In genomic region chr11:72639475-72640375, GRCh38 we compare ENCODE assay signal across 18 cellular contexts. TPM values are rescaled to one million over a fixed set of nuclear protein-coding genes. Genes with fewer than 3 reads are reported as not detected.
DNase-seq lines count a peak whose midpoint lies in the region; ATAC-seq and TF ChIP-seq lines count a peak whose summit lies in the region.
"Had no signal": no experiment of that assay in that cellular context is flagged by ENCODE, and none has a peak within 500 bp of the region (broad histone marks: within the 10 kb centered on the region; RNA-seq: fewer than 3 reads in every experiment).

No MANE protein-coding gene starts in this region.

- no peak overlapping the region for H3K4me2 ChIP-seq in neuronal stem cell (ENCODE audit: insufficient read depth, low read length, poor library complexity, severe bottlenecking)

- no peak overlapping the region for H4K8ac ChIP-seq in neuronal stem cell (ENCODE audit: low read depth, low read length)

- no peak overlapping the region for H3K18ac ChIP-seq in neuronal stem cell (ENCODE audit: low read length)

- peak overlapping the region; percentile 61 for H3K23ac ChIP-seq in neuronal stem cell (ENCODE audit: low read depth, low read length, poor library complexity)

- H3K4me3 Mint-ChIP-seq in activated CD4-positive, alpha-beta memory T cell treated with anti-CD3 and anti-CD28 coated beads for 36 hours = no peak overlapping the region
- H3K4me3 Mint-ChIP-seq: activated CD4-positive, alpha-beta T cell treated with anti-CD3 and anti-CD28 coated beads for 36 hours; natural killer cell had no signal

- H3K4me1 ChIP-seq in heart left ventricle (peaks cover 5 to 75% (median 45%) of the 10 kb centered on the region in 12 donors), neuronal stem cell (ENCODE audit: control insufficient read depth in 2 of 2, insufficient read depth in 1 of 2, low read depth in 1 of 2, low read length in 2 of 2) (peaks cover 2 to 5% of the 10 kb centered on the region in 2 donors), urinary bladder (ENCODE audit: insufficient read depth) (no peaks in the 10 kb centered on the region)

- no peak overlapping the region for H3K27ac Mint-ChIP-seq in activated CD4-positive, alpha-beta memory T cell treated with anti-CD3 and anti-CD28 coated beads for 36 hours
- H3K27ac Mint-ChIP-seq: activated CD4-positive, alpha-beta T cell treated with anti-CD3 and anti-CD28 coated beads for 36 hours; activated naive CD4-positive, alpha-beta T cell treated with anti-CD3 and anti-CD28 coated beads, Interleukin-2, amount 50 U/mL, for 72 hours; CD14-positive monocyte; natural killer cell had no signal

- H3K79me1 ChIP-seq in neuronal stem cell (ENCODE audit: low read depth, low read length) = peaks cover 1% of the 10 kb centered on the region

- H3K27me3 ChIP-seq in heart left ventricle (peaks cover 0 to 29% (median 0%) of the 10 kb centered on the region in 9 donors), neuronal stem cell (ENCODE audit: control insufficient read depth in 3 of 3, insufficient read depth in 3 of 3, low read depth in 1 of 3, low read length in 3 of 3) (peaks cover 10 to 72% (median 36%) of the 10 kb centered on the region in 3 experiments)

- H3K36me3 Mint-ChIP-seq in activated CD4-positive, alpha-beta memory T cell treated with anti-CD3 and anti-CD28 coated beads for 36 hours = no peaks in the 10 kb centered on the region
- H3K36me3 Mint-ChIP-seq: activated naive CD4-positive, alpha-beta T cell treated with anti-CD3 and anti-CD28 coated beads, Interleukin-2, amount 50 U/mL, for 72 hours; CD14-positive monocyte; natural killer cell had no signal

- H2BK120ac ChIP-seq in neuronal stem cell (ENCODE audit: low read depth, low read length) = no peak overlapping the region

- H3K9me3 ChIP-seq in heart left ventricle (no peaks in the 10 kb centered on the region), neuronal stem cell (replicated peaks in 1 of 2; ENCODE audit: control insufficient read depth in 2 of 2, insufficient read depth in 1 of 2, low read depth in 1 of 2, low read length in 2 of 2) (peaks cover 0 to 3% of the 10 kb centered on the region in 2 donors)
- H3K9me3 ChIP-seq: colonic mucosa had no signal

- H2AFZ ChIP-seq in neuronal stem cell (ENCODE audit: low read length) = no peak overlapping the region

- peak overlapping the region; percentile 31 for H2AK5ac ChIP-seq in neuronal stem cell (ENCODE audit: low read depth, low read length)

- no peak overlapping the region for H3K14ac ChIP-seq in neuronal stem cell (ENCODE audit: low read length)

- H3K4me3 ChIP-seq in heart left ventricle = peak overlapping the region in 11 of 12 donors; percentile 12 to 88 (median 73)
- H3K4me3 ChIP-seq in neuronal stem cell (ENCODE audit: low read length in 2 of 2) = peak overlapping the region in 1 of 2 donors; percentile 58
- H3K4me3 ChIP-seq in urinary bladder (ENCODE audit: low read depth, low read length) = peak overlapping the region; percentile 13
- H3K4me3 ChIP-seq: colonic mucosa had no signal

- intact Hi-C loops in heart left ventricle (cut with DNase I) = loop anchor here in 5 of 10 donors (2.0 to 10.0 kb wide), 3 partner anchors 41 to 167 kb away; no protein-coding TSS in a partner anchor
- intact Hi-C loops in activated CD4-positive, alpha-beta memory T cell treated with anti-CD3 and anti-CD28 coated beads for 36 hours (cut with micrococcal nuclease) = no loop called here

- peak overlapping the region; percentile 13 for H3K9ac ChIP-seq in neuronal stem cell (ENCODE audit: low read depth, low read length, poor library complexity)

- no peak overlapping the region for H2BK5ac ChIP-seq in neuronal stem cell (ENCODE audit: low read length)

- CTCF ChIA-PET in activated CD4-positive, alpha-beta memory T cell treated with anti-CD3 and anti-CD28 coated beads for 36 hours (lab: Charles Lee) = interaction anchor here (1.1 to 1.9 kb wide), 2 partner anchors 50 to 52 kb away, joined by 3 to 6 read pairs; no protein-coding TSS in a partner anchor

- peaks cover 2% of the 10 kb centered on the region for H3K4me1 Mint-ChIP-seq in activated CD4-positive, alpha-beta memory T cell treated with anti-CD3 and anti-CD28 coated beads for 36 hours (ENCODE audit: low read depth)
- H3K4me1 Mint-ChIP-seq: activated CD4-positive, alpha-beta T cell treated with anti-CD3 and anti-CD28 coated beads for 36 hours had no signal

- peak in 1 of 12 donors; percentile 8 for TF ChIP-seq CTCF in heart left ventricle (IDR thresholded peaks at IDR 0.05)

- no peak overlapping the region for H3K4ac ChIP-seq in neuronal stem cell (ENCODE audit: low read length)

- ATAC-seq in heart left ventricle = peak; percentile 28 to 75 (median 40)
- ATAC-seq in GM18870 (IDR thresholded peaks at IDR 0.05; ENCODE audit: unreplicated experiment) = no peak
- ATAC-seq in GM19397 (IDR thresholded peaks at IDR 0.05; ENCODE audit: unreplicated experiment) = no peak
- ATAC-seq: activated CD4-positive, alpha-beta T cell treated with anti-CD3 and anti-CD28 coated beads for 36 hours; activated naive CD4-positive, alpha-beta T cell treated with anti-CD3 and anti-CD28 coated beads, Interleukin-2, amount 50 U/mL, for 72 hours; HCT116; natural killer cell had no signal

- H3K9me3 Mint-ChIP-seq in activated CD4-positive, alpha-beta memory T cell treated with anti-CD3 and anti-CD28 coated beads for 36 hours = no peaks in the 10 kb centered on the region
- H3K9me3 Mint-ChIP-seq: activated naive CD4-positive, alpha-beta T cell treated with anti-CD3 and anti-CD28 coated beads, Interleukin-2, amount 50 U/mL, for 72 hours; natural killer cell had no signal

- peaks cover 8% of the 10 kb centered on the region for H3K27me3 Mint-ChIP-seq in activated CD4-positive, alpha-beta memory T cell treated with anti-CD3 and anti-CD28 coated beads for 36 hours

- WGBS in heart left ventricle, 4 donors = 66 to 85% (median 71%) methylated on average over 23 of the region's 23 CpGs
- 100% methylated on average over 2 of the region's 23 CpGs; no CpG with 5 or more reads in 1 of the 2 donors for WGBS in neuronal stem cell (ENCODE audit: extremely low coverage in 2 of 2, insufficient read length in 2 of 2, insufficient replicate concordance in 1 of 2), 2 donors
- 78% methylated on average over 23 of the region's 23 CpGs for WGBS in urinary bladder

- no peaks in the 10 kb centered on the region for H3K36me3 ChIP-seq in heart left ventricle
- H3K36me3 ChIP-seq in neuronal stem cell (replicated peaks in 1 of 2; ENCODE audit: control insufficient read depth in 2 of 2, insufficient read depth in 2 of 2, low read length in 2 of 2) = no peaks in the 10 kb centered on the region
- no peaks in the 10 kb centered on the region for H3K36me3 ChIP-seq in urinary bladder (ENCODE audit: insufficient read depth)
- H3K36me3 ChIP-seq: colonic mucosa had no signal

- peak overlapping the region; percentile 58 for H3K27ac ChIP-seq in caudate nucleus (ENCODE audit: low read depth, low read length)
- peak overlapping the region; percentile 15 to 89 (median 60) for H3K27ac ChIP-seq in heart left ventricle
- no peak overlapping the region for H3K27ac ChIP-seq in neuronal stem cell (replicated peaks; ENCODE audit: low read length)
- no peak overlapping the region for H3K27ac ChIP-seq in urinary bladder (ENCODE audit: low read depth)
- H3K27ac ChIP-seq: colonic mucosa had no signal

- peak overlapping the region; percentile 10 for H2BK12ac ChIP-seq in neuronal stem cell (ENCODE audit: low read length)

- POLR2A ChIA-PET in activated CD4-positive, alpha-beta memory T cell treated with anti-CD3 and anti-CD28 coated beads for 36 hours (lab: Charles Lee) = no interaction called here

- TF ChIP-seq POLR2A in heart left ventricle (IDR thresholded peaks at IDR 0.05) = peak in 1 of 2 donors; percentile 9

- no peak overlapping the region for H2BK15ac ChIP-seq in neuronal stem cell (ENCODE audit: low read length)

- H4K91ac ChIP-seq in neuronal stem cell (ENCODE audit: low read depth, low read length, poor library complexity) = no peak overlapping the region

- peak in 6 of 61 donors; percentile 15 to 47 (median 35) for DNase-seq in caudate nucleus (lab: John Stamatoyannopoulos, UW)
- DNase-seq in heart left ventricle = peak; percentile 49 to 75 (median 66)
- no peak for DNase-seq in neuronal stem cell (ENCODE audit: low spot score)
- no peak for DNase-seq in activated CD4-positive, alpha-beta memory T cell treated with anti-CD3 and anti-CD28 coated beads for 36 hours
- DNase-seq: activated CD4-positive, alpha-beta T cell treated with anti-CD3 and anti-CD28 coated beads for 36 hours; colonic mucosa; islet precursor cell; natural killer cell; NCI-H1436; NCI-H2171 treated with DMSO at 0.1 percent for 48 hours; posterior cingulate gyrus; stimulated activated CD4-positive, alpha-beta T cell treated with anti-CD3 and anti-CD28 coated beads, Interleukin-4, amount 100 ng/mL, for 4 hours had no signal

RNA-seq across cellular contexts. Expression of gene PDE2A, which starts 34.5 kb away (rescaled TPM):
- total RNA-seq in heart left ventricle (10 to 100 TPM; 16.8 to 53.7 (median 23.7) TPM), urinary bladder (18.6 TPM)
- polyA plus RNA-seq in heart left ventricle (10 to 100 TPM; 23.2 to 24.1 TPM), urinary bladder (56.1 TPM)
- 1.7 TPM for polyA plus RNA-seq in neuronal stem cell (2013, experiment 1 of 2)
- polyA plus RNA-seq in neuronal stem cell (2013, experiment 2 of 2) = 1.7 TPM
- total RNA-seq in activated CD4-positive, alpha-beta memory T cell treated with anti-CD3 and anti-CD28 coated beads for 36 hours = under 1 TPM; 0.29 to 0.97 TPM

Comparison
In these comparisons a context has a peak if more than half of its experiments do, and no peak if none do; other contexts are left out.
1. DNase-seq: peak in heart left ventricle (5 of 5); none in neuronal stem cell (single experiment) and activated CD4-positive, alpha-beta memory T cell treated with anti-CD3 and anti-CD28 coated beads for 36 hours (single experiment).
2. H3K27ac ChIP-seq: peak in caudate nucleus (single experiment) and heart left ventricle (12 of 12); none in neuronal stem cell (single experiment) and urinary bladder (single experiment).
3. ATAC-seq: peak in heart left ventricle (4 of 4); none in GM18870 (single experiment) and GM19397 (single experiment).